21 cellular contexts compared by ENCODE assay signal in genomic region chr7:26532490-26532889, GRCh38.
"Had no signal": no experiment of that assay in that cellular context is flagged by ENCODE, and none has a peak within 500 bp of the region (broad histone marks: within the 10 kb centered on the region; RNA-seq: fewer than 3 reads in every experiment).

No MANE protein-coding gene starts in this region.

- H3K36me3 ChIP-seq: esophagus squamous epithelium, gastroesophageal sphincter, neural progenitor cell, ovary, right atrium auricular region, sigmoid colon, stomach, thoracic aorta, transverse colon had no signal

- H3K4me3 ChIP-seq: esophagus squamous epithelium, gastroesophageal sphincter, neural progenitor cell, ovary, right atrium auricular region, sigmoid colon, skin epidermis, stomach, thoracic aorta, transverse colon had no signal

- DNase-seq: dermis blood vessel endothelial cell; esophagus squamous epithelium; foreskin fibroblast; glutamatergic neuron; islet precursor cell; mammary epithelial cell; naive thymus-derived CD4-positive, alpha-beta T cell; nucleus accumbens; ovary; sigmoid colon; stimulated activated CD4-positive, alpha-beta T cell treated with anti-CD3 and anti-CD28 coated beads, Interleukin-2, amount 100 ng/mL, for 24 hours; stimulated activated CD4-positive, alpha-beta T cell treated with anti-CD3 and anti-CD28 coated beads, Interleukin-4, amount 100 ng/mL, for 4 hours; stimulated activated naive CD4-positive, alpha-beta T cell; stomach; substantia nigra; transverse colon had no signal

- H3K4me2 ChIP-seq: neural progenitor cell had no signal

- H3K4me1 ChIP-seq: esophagus squamous epithelium, gastroesophageal sphincter, right atrium auricular region, sigmoid colon, stomach had no signal

- H3K9ac ChIP-seq: neural progenitor cell had no signal

- H3K27me3 ChIP-seq: neural progenitor cell, ovary, right atrium auricular region had no signal

- H2AFZ ChIP-seq: neural progenitor cell had no signal

- H3K9me3 ChIP-seq: esophagus squamous epithelium, gastroesophageal sphincter, ovary, right atrium auricular region, sigmoid colon, stomach, thoracic aorta, transverse colon had no signal
